In genomic region chr2:106664669-106665068, GRCh38 we compare ENCODE assay signal across 15 cellular contexts.
A peak's percentile ranks its signal among the peaks of the same experiment; 100 is the strongest.
DNase-seq lines count a peak whose midpoint lies in the region; ATAC-seq and TF ChIP-seq lines count a peak whose summit lies in the region.
"Had no signal": no experiment of that assay in that cellular context is flagged by ENCODE, and none has a peak within 500 bp of the region (broad histone marks: within the 10 kb centered on the region; RNA-seq: fewer than 3 reads in every experiment).

No MANE protein-coding gene starts in this region.

- H3K4me3 Mint-ChIP-seq in T-helper 17 cell = no peak overlapping the region
- H3K4me3 Mint-ChIP-seq: activated CD8-positive, alpha-beta T cell treated with anti-CD3 and anti-CD28 coated beads, Interleukin-2, amount 10 ng/mL, durations not matched to agents 7 days and 5 days; activated naive CD8-positive, alpha-beta T cell had no signal

- H2AFZ ChIP-seq in OCI-LY3 (ENCODE audit: low read depth, low read length) = 0 out of 2 replicates have a peak overlapping the region, but pooled peaks have one; percentile 60

- H3K4me3 ChIP-seq in OCI-LY3 (ENCODE audit: low read length) = no peak overlapping the region; the same call in 1 of the 2 replicates

- H3K9ac ChIP-seq in OCI-LY3 (ENCODE audit: low read length) = no peak overlapping the region

- peak overlapping the region; percentile 83 for H3K27ac ChIP-seq in OCI-LY3 (ENCODE audit: low read length)
- H3K27ac ChIP-seq: neutrophil had no signal

- peak overlapping the region; percentile 37 for H3K4me2 ChIP-seq in OCI-LY3 (ENCODE audit: low read length)

- H3K4me1 ChIP-seq in OCI-LY3 (ENCODE audit: low read length) = peaks cover 26% of the 10 kb centered on the region

- H3K79me2 ChIP-seq in OCI-LY3 (ENCODE audit: low read length) = no peaks in the 10 kb centered on the region

- H3K9me3 ChIP-seq in OCI-LY3 (ENCODE audit: insufficient read depth, low read length) = peaks cover 15% of the 10 kb centered on the region
- no peaks in the 10 kb centered on the region for H3K9me3 ChIP-seq in T-helper 17 cell (ENCODE audit: control insufficient read depth, low read length, poor library complexity, severe bottlenecking)
- H3K9me3 ChIP-seq: neutrophil had no signal

- H3K36me3 Mint-ChIP-seq in T-helper 17 cell (ENCODE audit: low read depth) = no peaks in the 10 kb centered on the region
- H3K36me3 Mint-ChIP-seq: activated naive CD8-positive, alpha-beta T cell had no signal

- H3K27me3 ChIP-seq in OCI-LY3 (ENCODE audit: low read depth, low read length) = no peaks in the 10 kb centered on the region
- H3K27me3 ChIP-seq: neutrophil had no signal

- no peak overlapping the region for H3K27ac Mint-ChIP-seq in T-helper 17 cell
- H3K27ac Mint-ChIP-seq: activated CD8-positive, alpha-beta T cell treated with anti-CD3 and anti-CD28 coated beads, Interleukin-2, amount 10 ng/mL, durations not matched to agents 7 days and 5 days; activated naive CD8-positive, alpha-beta T cell had no signal

- peaks cover 9% of the 10 kb centered on the region for H3K36me3 ChIP-seq in OCI-LY3 (replicated peaks; ENCODE audit: low read depth, low read length)
- H3K36me3 ChIP-seq: neutrophil had no signal

- H3K4me1 Mint-ChIP-seq in T-helper 17 cell = no peaks in the 10 kb centered on the region

- DNase-seq in LoVo (ENCODE audit: low spot score) = no peak
- DNase-seq in T-helper 17 cell = no peak
- no peak for DNase-seq in NCI-H1105 treated with DMSO at 0.1 percent for 48 hours (lab: John Stamatoyannopoulos, UW)
- DNase-seq: activated CD8-positive, alpha-beta T cell treated with anti-CD3 and anti-CD28 coated beads, Interleukin-2, amount 10 ng/mL, durations not matched to agents 7 days and 5 days; KG1; stimulated activated naive CD8-positive, alpha-beta T cell treated with anti-CD3 and anti-CD28 coated beads, Interleukin-15, Interleukin-2, amounts not matched to agents 100 U/mL and 50 U/mL, for 24 hours; SW 1271 had no signal

- H4K20me1 ChIP-seq in OCI-LY3 (ENCODE audit: insufficient read depth, low read length) = no peaks in the 10 kb centered on the region

- peak; percentile 89 for ATAC-seq in GM18511 (IDR thresholded peaks at IDR 0.05; ENCODE audit: unreplicated experiment)
- ATAC-seq in GM21528 (IDR thresholded peaks at IDR 0.05; ENCODE audit: low FRiP score, unreplicated experiment) = peak; percentile 86
- peak; percentile 81 for ATAC-seq in HG03175 (IDR thresholded peaks at IDR 0.05; ENCODE audit: unreplicated experiment)
- no peak for ATAC-seq in T-helper 17 cell
- ATAC-seq in HG03025 (IDR thresholded peaks at IDR 0.05; ENCODE audit: low FRiP score, unreplicated experiment) = no peak
- ATAC-seq: activated CD8-positive, alpha-beta T cell treated with anti-CD3 and anti-CD28 coated beads, Interleukin-2, amount 10 ng/mL, durations not matched to agents 7 days and 5 days; HCT116; stimulated activated naive CD8-positive, alpha-beta T cell treated with anti-CD3 and anti-CD28 coated beads, Interleukin-15, Interleukin-2, amounts not matched to agents 100 U/mL and 50 U/mL, for 24 hours had no signal

- no peaks in the 10 kb centered on the region for H3K27me3 Mint-ChIP-seq in T-helper 17 cell

- no peak for TF ChIP-seq CTCF in OCI-LY3 (IDR thresholded peaks at IDR 0.05; ENCODE audit: low read depth, low read length)

Comparison
In these comparisons a context has a peak if more than half of its experiments do, and no peak if none do; other contexts are left out.
1. ATAC-seq: peak in GM18511 (single experiment), GM21528 (single experiment) and HG03175 (single experiment); none in T-helper 17 cell (single experiment) and HG03025 (single experiment).